26 cellular contexts compared by ENCODE assay signal in the genomic region with DNA sequence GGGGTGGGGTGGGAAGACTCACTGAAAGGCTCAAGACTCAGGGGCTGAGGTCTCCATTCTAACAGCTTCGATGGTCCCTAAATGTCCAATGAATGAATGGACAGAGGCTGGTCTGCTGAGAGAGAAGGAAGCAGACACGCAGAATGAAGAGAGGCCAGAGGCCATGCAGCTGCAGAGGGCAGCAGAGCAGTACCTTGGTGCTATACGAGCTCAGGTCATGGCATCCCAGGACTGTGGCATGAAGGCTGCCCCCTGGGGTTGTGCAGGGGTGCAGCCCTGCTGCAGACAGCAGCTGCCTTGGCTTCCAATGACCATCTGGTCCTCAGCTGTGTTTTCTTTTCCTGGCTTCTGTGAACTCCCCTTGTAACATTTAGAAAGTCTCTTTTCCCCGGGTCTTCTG. TPM values are rescaled to one million over a fixed set of nuclear protein-coding genes. Genes with fewer than 3 reads are reported as not detected.
A peak's percentile ranks its signal among the peaks of the same experiment; 100 is the strongest.
DNase-seq lines count a peak whose midpoint lies in the region; ATAC-seq, FAIRE-seq and TF ChIP-seq lines count a peak whose summit lies in the region.
"Had no signal": no experiment of that assay in that cellular context is flagged by ENCODE, and none has a peak within 500 bp of the region (broad histone marks: within the 10 kb centered on the region; RNA-seq: fewer than 3 reads in every experiment).

No MANE protein-coding gene starts in this region.

- H3K36me3 ChIP-seq in CD4-positive, CD25-positive, alpha-beta regulatory T cell (ENCODE audit: control insufficient read depth, insufficient read depth, low read length) = peaks cover 5% of the 10 kb centered on the region
- H3K36me3 ChIP-seq in bronchial epithelial cell (ENCODE audit: control insufficient read depth, insufficient read depth, low read length) = peaks cover 48% of the 10 kb centered on the region

- no peaks in the 10 kb centered on the region for H3K27me3 ChIP-seq in CD4-positive, CD25-positive, alpha-beta regulatory T cell (ENCODE audit: control insufficient read depth, insufficient read depth, low read length)
- H3K27me3 ChIP-seq in bronchial epithelial cell (ENCODE audit: control insufficient read depth, insufficient read depth, low read length) = no peaks in the 10 kb centered on the region
- H3K27me3 ChIP-seq: spleen, upper lobe of right lung had no signal

- H3K4me3 ChIP-seq in CD4-positive, CD25-positive, alpha-beta regulatory T cell (ENCODE audit: low read depth, low read length) = no peak overlapping the region
- H3K4me3 ChIP-seq in bronchial epithelial cell (ENCODE audit: low read depth, low read length) = no peak overlapping the region
- H3K4me3 ChIP-seq: GM23248, spleen, upper lobe of right lung had no signal

- H3K27ac ChIP-seq in CD4-positive, CD25-positive, alpha-beta regulatory T cell (ENCODE audit: insufficient read depth, low read length, poor library complexity, severe bottlenecking) = no peak overlapping the region
- H3K27ac ChIP-seq: GM23248, spleen, upper lobe of right lung had no signal

- H3K27ac Mint-ChIP-seq in CD4-positive, CD25-positive, alpha-beta regulatory T cell = peak overlapping the region; percentile 14 to 58 (median 36)
- H3K27ac Mint-ChIP-seq in HFFc6 = no peak overlapping the region
- H3K27ac Mint-ChIP-seq: activated CD4-positive, alpha-beta T cell treated with anti-CD3 and anti-CD28 coated beads, Interleukin-2, amount 10 ng/mL, durations not matched to agents 24 days and 14 days; activated naive CD8-positive, alpha-beta T cell treated with anti-CD3 and anti-CD28 coated beads, Interleukin-2, amount 10 ng/mL, durations not matched to agents 7 days and 5 days; activated T-helper 2 cell treated with anti-CD3 and anti-CD28 coated beads, Interferon-gamma antibody, Interleukin-2, Interleukin-4, amounts not matched to agents 10 μg/mL and 5 μg/mL and 100 μg/mL, durations not matched to agents 14 hours and 24 hours and 36 hours; B cell; stimulated activated naive CD8-positive, alpha-beta T cell treated with anti-CD3 and anti-CD28 coated beads, Interleukin-15, amount 100 ng/mL, for 72 hours; T-cell had no signal

- peaks cover 4% of the 10 kb centered on the region for H3K4me1 ChIP-seq in CD4-positive, CD25-positive, alpha-beta regulatory T cell (ENCODE audit: control insufficient read depth, insufficient read depth, low read length, poor library complexity, severe bottlenecking)

- TF ChIP-seq CTCF in HFFc6 (IDR thresholded peaks at IDR 0.05) (peak; percentile 39; the same call in 1 of the 2 replicates), bronchial epithelial cell (IDR thresholded peaks at IDR 0.05; ENCODE audit: insufficient read depth, low read length, severe bottlenecking) (peak; percentile 20)

- H3K9me3 ChIP-seq in CD4-positive, CD25-positive, alpha-beta regulatory T cell (ENCODE audit: control insufficient read depth in 2 of 2, low read length in 2 of 2) = no peaks in the 10 kb centered on the region
- H3K9me3 ChIP-seq: spleen, upper lobe of right lung had no signal

- ATAC-seq in CD4-positive, CD25-positive, alpha-beta regulatory T cell (ENCODE audit: low read depth in 2 of 2) = no peak
- ATAC-seq: left colon; stimulated activated naive CD8-positive, alpha-beta T cell treated with anti-CD3 and anti-CD28 coated beads, Interleukin-15, amount 100 ng/mL, for 72 hours; T-cell; upper lobe of right lung had no signal

- peaks cover 0 to 8% (median 4%) of the 10 kb centered on the region in 4 donors for H3K4me1 Mint-ChIP-seq in CD4-positive, CD25-positive, alpha-beta regulatory T cell
- peaks cover 15% of the 10 kb centered on the region for H3K4me1 Mint-ChIP-seq in HFFc6 (ENCODE audit: low read depth)
- H3K4me1 Mint-ChIP-seq: stimulated activated naive CD8-positive, alpha-beta T cell treated with anti-CD3 and anti-CD28 coated beads, Interleukin-15, amount 100 ng/mL, for 72 hours had no signal

- no peaks in the 10 kb centered on the region for H3K27me3 Mint-ChIP-seq in CD4-positive, CD25-positive, alpha-beta regulatory T cell
- H3K27me3 Mint-ChIP-seq in HFFc6 (ENCODE audit: insufficient read depth) = no peaks in the 10 kb centered on the region; the same call in none of the 2 replicates
- H3K27me3 Mint-ChIP-seq: activated CD4-positive, alpha-beta T cell treated with anti-CD3 and anti-CD28 coated beads, Interleukin-2, amount 10 ng/mL, durations not matched to agents 24 days and 14 days; activated naive CD8-positive, alpha-beta T cell treated with anti-CD3 and anti-CD28 coated beads, Interleukin-2, amount 10 ng/mL, durations not matched to agents 7 days and 5 days; B cell; stimulated activated naive CD8-positive, alpha-beta T cell treated with anti-CD3 and anti-CD28 coated beads, Interleukin-15, amount 100 ng/mL, for 72 hours; T-cell had no signal

- no peak for FAIRE-seq in bronchial epithelial cell (lab: Jason Lieb, UNC)
- FAIRE-seq: G401.6, GM12892 had no signal

- H3K9me3 Mint-ChIP-seq in CD4-positive, CD25-positive, alpha-beta regulatory T cell = no peaks in the 10 kb centered on the region
- H3K9me3 Mint-ChIP-seq in HFFc6 = no peaks in the 10 kb centered on the region
- H3K9me3 Mint-ChIP-seq: activated CD4-positive, alpha-beta T cell treated with anti-CD3 and anti-CD28 coated beads, Interleukin-2, amount 10 ng/mL, durations not matched to agents 24 days and 14 days; activated naive CD8-positive, alpha-beta T cell treated with anti-CD3 and anti-CD28 coated beads, Interleukin-2, amount 10 ng/mL, durations not matched to agents 7 days and 5 days; activated T-helper 2 cell treated with anti-CD3 and anti-CD28 coated beads, Interferon-gamma antibody, Interleukin-2, Interleukin-4, amounts not matched to agents 10 μg/mL and 5 μg/mL and 100 μg/mL, durations not matched to agents 14 hours and 24 hours and 36 hours; stimulated activated naive CD8-positive, alpha-beta T cell treated with anti-CD3 and anti-CD28 coated beads, Interleukin-15, amount 100 ng/mL, for 72 hours; T-cell had no signal

- no peak for DNase-seq in CD4-positive, CD25-positive, alpha-beta regulatory T cell
- no peak for DNase-seq in HFFc6
- DNase-seq in bronchial epithelial cell (ENCODE audit: low read depth) = no peak
- DNase-seq in myocyte (ENCODE audit: low read depth) = peak; percentile 68
- DNase-seq in NCI-H524 treated with DMSO at 0.1 percent for 48 hours (lab: John Stamatoyannopoulos, UW) = no peak
- no peak for DNase-seq in ACHN
- DNase-seq in NCI-H1417 treated with DMSO at 0.1 percent for 48 hours (lab: John Stamatoyannopoulos, UW) = no peak
- no peak for DNase-seq in NCI-H2227 treated with DMSO at 0.1 percent for 48 hours (lab: John Stamatoyannopoulos, UW)
- DNase-seq: activated CD4-positive, alpha-beta T cell treated with anti-CD3 and anti-CD28 coated beads, Interleukin-2, amount 10 ng/mL, durations not matched to agents 24 days and 14 days; activated naive CD8-positive, alpha-beta T cell treated with anti-CD3 and anti-CD28 coated beads, Interleukin-2, amount 10 ng/mL, durations not matched to agents 7 days and 5 days; Calu3; GM23248; left colon; NCI-H1436 treated with DMSO at 0.1 percent for 48 hours; NCI-H2171; NCI-H748 treated with DMSO at 0.1 percent for 48 hours; SIG-M5; spleen; stimulated activated CD4-positive, alpha-beta T cell treated with anti-CD3 and anti-CD28 coated beads, Interleukin-4, amount 100 ng/mL, for 24 hours; stimulated activated naive CD8-positive, alpha-beta T cell treated with anti-CD3 and anti-CD28 coated beads, Interleukin-15, amount 100 ng/mL, for 72 hours; T-cell; upper lobe of right lung had no signal

- peaks cover 10% of the 10 kb centered on the region for H3K36me3 Mint-ChIP-seq in CD4-positive, CD25-positive, alpha-beta regulatory T cell
- H3K36me3 Mint-ChIP-seq in HFFc6 (ENCODE audit: low read depth) = no peaks in the 10 kb centered on the region
- H3K36me3 Mint-ChIP-seq: activated naive CD8-positive, alpha-beta T cell treated with anti-CD3 and anti-CD28 coated beads, Interleukin-2, amount 10 ng/mL, durations not matched to agents 7 days and 5 days had no signal

- in situ Hi-C loops in ACHN (cut with HindIII; ENCODE audit: low pct_ligation_motif_present, low pct_unique_long_range_greater_than_20kb, low sequenced_read_pairs) = no loop called here

- H3K4me3 Mint-ChIP-seq in CD4-positive, CD25-positive, alpha-beta regulatory T cell = no peak overlapping the region
- H3K4me3 Mint-ChIP-seq in HFFc6 = no peak overlapping the region
- H3K4me3 Mint-ChIP-seq: activated CD4-positive, alpha-beta T cell treated with anti-CD3 and anti-CD28 coated beads, Interleukin-2, amount 10 ng/mL, durations not matched to agents 24 days and 14 days; activated naive CD8-positive, alpha-beta T cell treated with anti-CD3 and anti-CD28 coated beads, Interleukin-2, amount 10 ng/mL, durations not matched to agents 7 days and 5 days; B cell; stimulated activated naive CD8-positive, alpha-beta T cell treated with anti-CD3 and anti-CD28 coated beads, Interleukin-15, amount 100 ng/mL, for 72 hours; T-cell had no signal

RNA-seq across cellular contexts. Expression of gene CORO2A, which starts 15.2 kb away (rescaled TPM):
- total RNA-seq in CD4-positive, CD25-positive, alpha-beta regulatory T cell = 27.0 TPM
- 10 to 100 TPM; 13.4 to 16.7 (median 14.0) TPM for polyA plus RNA-seq in CD4-positive, CD25-positive, alpha-beta regulatory T cell
- total RNA-seq in HFFc6 (2021; fragmentation: NEBNext Ultra II Directional; extraction: Animal tissue kit (Norgen Biotek cat#: 25700)) = 1 to 10 TPM in 3 of 6 experiments, under 1 TPM in 3; 0.84 to 2.4 (median 1.1) TPM
- total RNA-seq in bronchial epithelial cell (22.1 and 34.7 TPM in 2 replicates), myocyte (0.16 and 0.78 TPM in 2 replicates)
- polyA plus RNA-seq in myocyte (2012) = 1.4 TPM

RNA-seq across cellular contexts. Expression of gene TBC1D2, which starts 47.8 kb away (rescaled TPM):
- 11.5 TPM for total RNA-seq in CD4-positive, CD25-positive, alpha-beta regulatory T cell
- 10 to 100 TPM in 2 of 4 donors, 1 to 10 TPM in 2; 8.2 to 10.4 (median 9.7) TPM for polyA plus RNA-seq in CD4-positive, CD25-positive, alpha-beta regulatory T cell
- total RNA-seq in HFFc6 (2021; fragmentation: NEBNext Ultra II Directional; extraction: Animal tissue kit (Norgen Biotek cat#: 25700)) = 10 to 100 TPM; 31.9 to 39.4 (median 36.5) TPM
- 46.0 and 54.0 TPM in 2 replicates for total RNA-seq in bronchial epithelial cell
- 20.2 and 25.3 TPM in 2 replicates for total RNA-seq in myocyte
- 161 TPM for polyA plus RNA-seq in myocyte (2012)
